ENCODE assay signal across 8 cellular contexts in genomic region chr7:7566651-7567611, GRCh38. TPM values are rescaled to one million over a fixed set of nuclear protein-coding genes. Genes with fewer than 3 reads are reported as not detected.
DNase-seq lines count a peak whose midpoint lies in the region; ATAC-seq and TF ChIP-seq lines count a peak whose summit lies in the region.

Gene MIOS, plus strand, starts transcription at chr7:7566884. Its CDS starts 5,592 bp downstream, at chr7:7572476.

- H3K4me3 ChIP-seq in NT2/D1 (ENCODE audit: insufficient read length, low read depth) (peak within 1 kb of the TSS; percentile 85), endodermal cell (ENCODE audit: low read length) (peak within 1 kb of the TSS; percentile 97), mesodermal cell (ENCODE audit: extremely low read depth, insufficient read depth, low read length, poor library complexity, severe bottlenecking) (peak within 1 kb of the TSS; percentile 75)

- no peaks in the 10 kb centered on the region for H3K4me1 ChIP-seq in NT2/D1 (ENCODE audit: insufficient read depth, insufficient read length)
- peaks cover 8% of the 10 kb centered on the region for H3K4me1 ChIP-seq in endodermal cell (ENCODE audit: control insufficient read depth, insufficient read depth, low read length)
- peaks cover 20% of the 10 kb centered on the region for H3K4me1 ChIP-seq in mesodermal cell (ENCODE audit: control insufficient read depth, insufficient read depth, low read length, poor library complexity, severe bottlenecking)

- DNase-seq in CD4-positive, alpha-beta T cell: peak; percentile 65 to 84 (median 74)
- DNase-seq in GM19240 (ENCODE audit: insufficient read length, low spot score): peak; percentile 61
- peak; percentile 61 for DNase-seq in NT2/D1 (ENCODE audit: low read depth, low spot score)
- DNase-seq in activated CD8-positive, alpha-beta memory T cell treated with anti-CD3 and anti-CD28 coated beads, Interleukin-2, amount 50 U/mL, for 24 hours (ENCODE audit: extremely low read depth): peak; percentile 44
- DNase-seq in endodermal cell: peak; percentile 93
- DNase-seq in stimulated activated CD8-positive, alpha-beta memory T cell treated with anti-CD3 and anti-CD28 coated beads, Interleukin-15, amount 100 ng/mL, for 4 hours (ENCODE audit: low read depth in 2 of 2): peak; percentile 66 to 71

- H3K27ac Mint-ChIP-seq in CD4-positive, alpha-beta T cell: peak within 1 kb of the TSS; percentile 87
- H3K27ac Mint-ChIP-seq in endodermal cell: peak within 1 kb of the TSS; percentile 23

- TF ChIP-seq CTCF in CD4-positive, alpha-beta T cell (IDR thresholded peaks at IDR 0.05): no peak
- no peak for TF ChIP-seq CTCF in endodermal cell (conservative IDR thresholded peaks at IDR 0.05)

- peak within 1 kb of the TSS; percentile 89 for H3K4me3 Mint-ChIP-seq in CD4-positive, alpha-beta T cell
- H3K4me3 Mint-ChIP-seq in endodermal cell: no peak within 1 kb of the TSS

- H3K36me3 ChIP-seq in NT2/D1 (ENCODE audit: insufficient read depth, insufficient read length, low read length) (peaks cover 25% of the 10 kb centered on the region), endodermal cell (ENCODE audit: control insufficient read depth, insufficient read depth, low read length) (peaks cover 28% of the 10 kb centered on the region), mesodermal cell (ENCODE audit: control insufficient read depth, insufficient read depth, low read length) (peaks cover 15% of the 10 kb centered on the region)

- no peaks in the 10 kb centered on the region for H3K27me3 ChIP-seq in CD4-positive, alpha-beta T cell (ENCODE audit: control insufficient read depth, insufficient read depth, low read length)
- H3K27me3 ChIP-seq in NT2/D1 (ENCODE audit: insufficient read depth, insufficient read length) (no peaks in the 10 kb centered on the region), endodermal cell (ENCODE audit: control insufficient read depth, insufficient read depth, low read length, poor library complexity, severe bottlenecking) (no peaks in the 10 kb centered on the region)

- WGBS in endodermal cell (ENCODE audit: insufficient coverage in 1 of 2, insufficient read length in 1 of 2), 2 experiments: 0 to 1% methylated on average over 17 to 96 of the region's 96 CpGs
- WGBS in mesodermal cell (ENCODE audit: insufficient coverage in 2 of 2), 2 experiments: 1% methylated on average over 57 to 74 of the region's 96 CpGs

- CTCF ChIA-PET in CD4-positive, alpha-beta T cell (lab: Charles Lee): no interaction called here

- peaks cover 38% of the 10 kb centered on the region for H3K4me1 Mint-ChIP-seq in CD4-positive, alpha-beta T cell (ENCODE audit: low read depth)
- peaks cover 18% of the 10 kb centered on the region for H3K4me1 Mint-ChIP-seq in endodermal cell

- peak within 1 kb of the TSS; percentile 71 for H3K27ac ChIP-seq in CD4-positive, alpha-beta T cell (ENCODE audit: low read depth, low read length)
- peak within 1 kb of the TSS; percentile 69 for H3K27ac ChIP-seq in endodermal cell (ENCODE audit: low read depth, low read length)
- peak within 1 kb of the TSS; percentile 82 for H3K27ac ChIP-seq in mesodermal cell (ENCODE audit: low read depth, low read length, severe bottlenecking)

- intact Hi-C loops in CD4-positive, alpha-beta T cell (cut with DNase I, micrococcal nuclease): loop anchor here (5.0 to 10.0 kb wide), 2 partner anchors 75 to 382 kb away; partner anchors contain the start of genes C1GALT1 (in 1 of the 2) and UMAD1 (in 1 of the 2)

- H3K9me3 ChIP-seq in CD4-positive, alpha-beta T cell (ENCODE audit: control insufficient read depth, low read length): no peaks in the 10 kb centered on the region
- no peaks in the 10 kb centered on the region for H3K9me3 ChIP-seq in NT2/D1 (ENCODE audit: insufficient read depth, low read length)
- H3K9me3 ChIP-seq in endodermal cell (ENCODE audit: control insufficient read depth, low read length): peaks cover 15% of the 10 kb centered on the region
- peaks cover 3% of the 10 kb centered on the region for H3K9me3 ChIP-seq in mesodermal cell (ENCODE audit: control insufficient read depth, low read length)

- no peaks in the 10 kb centered on the region for H3K9me3 Mint-ChIP-seq in CD4-positive, alpha-beta T cell
- H3K9me3 Mint-ChIP-seq in endodermal cell: peaks cover 15% of the 10 kb centered on the region

- ATAC-seq in CD4-positive, alpha-beta T cell (ENCODE audit: poor library complexity): peak; percentile 92
- peak; percentile 72 for ATAC-seq in HG03442 (IDR thresholded peaks at IDR 0.05; ENCODE audit: unreplicated experiment)

- peak within 1 kb of the TSS; percentile 90 for H3K9ac ChIP-seq in NT2/D1 (ENCODE audit: insufficient read length, low read depth)
- H3K9ac ChIP-seq in endodermal cell (ENCODE audit: extremely low read depth, low read length, poor library complexity, severe bottlenecking): peak within 1 kb of the TSS; percentile 83

- peaks cover 9% of the 10 kb centered on the region for H3K36me3 Mint-ChIP-seq in CD4-positive, alpha-beta T cell (ENCODE audit: low read depth)
- H3K36me3 Mint-ChIP-seq in endodermal cell (ENCODE audit: low read depth): peaks cover 29% of the 10 kb centered on the region

- POLR2A ChIA-PET in CD4-positive, alpha-beta T cell (lab: Charles Lee): interaction anchor here (0.7 to 6.0 kb wide), 5 partner anchors 10 to 401 kb away, joined by 3 to 36 read pairs (median 3); partner anchors contain the start of genes C1GALT1, GLCCI1 and UMAD1

- H3K27me3 Mint-ChIP-seq in CD4-positive, alpha-beta T cell: no peaks in the 10 kb centered on the region
- no peaks in the 10 kb centered on the region for H3K27me3 Mint-ChIP-seq in endodermal cell (ENCODE audit: insufficient read depth)

RNA-seq across cellular contexts. Expression of gene MIOS, which starts in this region (rescaled TPM):
- total RNA-seq in CD4-positive, alpha-beta T cell: 10 to 100 TPM; 30.8 to 33.3 TPM
- total RNA-seq in endodermal cell: 10 to 100 TPM; 53.3 to 55.8 TPM
- polyA plus RNA-seq in endodermal cell (2013, experiment 1 of 2): 30.4 TPM
- polyA plus RNA-seq in endodermal cell (2013, experiment 2 of 2): 31.4 TPM
- 20.4 TPM for polyA plus RNA-seq in mesodermal cell (2013, experiment 1 of 2)
- polyA plus RNA-seq in mesodermal cell (2013, experiment 2 of 2): 23.2 TPM

Comparison
In these comparisons a context has a peak if more than half of its experiments do, and no peak if none do; other contexts are left out.
1. Peak in every context shown above with its lines: DNase-seq, ATAC-seq, H3K4me3 ChIP-seq and H3K27ac ChIP-seq.